In the genomic region with DNA sequence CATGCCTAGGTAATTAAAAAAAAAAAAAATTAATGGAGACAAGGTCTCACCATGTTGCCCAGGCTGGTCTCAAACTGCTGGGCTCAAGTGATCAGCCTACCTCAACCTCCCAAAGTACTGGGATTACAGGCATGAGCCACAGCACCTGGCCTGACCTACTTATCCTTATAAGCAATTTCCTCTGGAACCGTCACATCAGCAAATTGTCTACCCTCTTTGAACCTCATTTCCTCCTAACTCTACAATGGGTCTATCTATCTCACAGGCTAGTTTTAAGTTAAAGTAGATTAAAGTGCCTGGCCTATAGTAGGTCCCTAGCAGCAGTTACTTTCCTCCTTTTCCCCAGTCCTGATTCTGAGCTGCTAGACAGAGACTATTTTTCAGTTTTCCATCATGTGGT, we compare ENCODE assay signal across 23 cellular contexts. TPM values are rescaled to one million over a fixed set of nuclear protein-coding genes. Genes with fewer than 3 reads are reported as not detected.
A peak's percentile ranks its signal among the peaks of the same experiment; 100 is the strongest.
DNase-seq lines count a peak whose midpoint lies in the region; ATAC-seq and TF ChIP-seq lines count a peak whose summit lies in the region.
"Had no signal": no experiment of that assay in that cellular context is flagged by ENCODE, and none has a peak within 500 bp of the region (broad histone marks: within the 10 kb centered on the region; RNA-seq: fewer than 3 reads in every experiment).

No MANE protein-coding gene starts in this region.

- H2AK5ac ChIP-seq in IMR-90 (ENCODE audit: low read depth, low read length): no peak overlapping the region

- no peak overlapping the region for H3K9ac ChIP-seq in IMR-90 (ENCODE audit: low read depth, low read length)
- H3K9ac ChIP-seq: GM23248, KMS-11 had no signal

- H4K91ac ChIP-seq in IMR-90 (ENCODE audit: insufficient read depth, low read depth, low read length): no peak overlapping the region

- H4K5ac ChIP-seq in IMR-90 (ENCODE audit: low read depth, low read length): no peak overlapping the region

- H3K56ac ChIP-seq in IMR-90 (ENCODE audit: extremely low read depth, insufficient read depth, low read length): no peak overlapping the region

- H4K8ac ChIP-seq in IMR-90 (ENCODE audit: low read depth in 2 of 2, low read length in 2 of 2): no peak overlapping the region

- H3K4me3 ChIP-seq in IMR-90 (ENCODE audit: insufficient read depth, low read depth, low read length) (no peak overlapping the region), ascending aorta (no peak overlapping the region)
- H3K4me3 ChIP-seq: GM12878, GM23248 had no signal

- no peak overlapping the region for H3K27ac ChIP-seq in IMR-90 (ENCODE audit: insufficient read depth, low read length)
- H3K27ac ChIP-seq in ascending aorta: peak overlapping the region; percentile 72 to 73
- H3K27ac ChIP-seq: 22Rv1, GM23248, KMS-11, RWPE1 had no signal

- peaks cover 28% of the 10 kb centered on the region for H3K4me1 Mint-ChIP-seq in activated CD4-positive, alpha-beta memory T cell treated with anti-CD3 and anti-CD28 coated beads, Interleukin-2, amount 10 ng/mL, durations not matched to agents 7 days and 5 days
- peaks cover 21% of the 10 kb centered on the region for H3K4me1 Mint-ChIP-seq in activated CD4-positive, alpha-beta memory T cell treated with anti-CD3 and anti-CD28 coated beads for 36 hours (ENCODE audit: low read depth)

- no CpG with 5 or more reads among the region's 1 CpG for WGBS in IMR-90 (ENCODE audit: extremely low coverage in 2 of 2, insufficient read length in 1 of 2), 2 experiments

- no peak overlapping the region for H3K18ac ChIP-seq in IMR-90 (ENCODE audit: low read depth, low read length)

- H3K4me3 Mint-ChIP-seq in activated CD4-positive, alpha-beta memory T cell treated with anti-CD3 and anti-CD28 coated beads, Interleukin-2, amount 10 ng/mL, durations not matched to agents 7 days and 5 days: no peak overlapping the region
- H3K4me3 Mint-ChIP-seq in activated CD4-positive, alpha-beta memory T cell treated with anti-CD3 and anti-CD28 coated beads for 36 hours: no peak overlapping the region
- H3K4me3 Mint-ChIP-seq: CD8-positive, alpha-beta memory T cell had no signal

- H3K14ac ChIP-seq in IMR-90 (replicated peaks; ENCODE audit: low read depth, low read length): no peak overlapping the region

- CTCF ChIA-PET in activated CD4-positive, alpha-beta memory T cell treated with anti-CD3 and anti-CD28 coated beads, Interleukin-2, amount 10 ng/mL, durations not matched to agents 7 days and 5 days (lab: Charles Lee): no interaction called here
- CTCF ChIA-PET in activated CD4-positive, alpha-beta memory T cell treated with anti-CD3 and anti-CD28 coated beads for 36 hours (lab: Charles Lee): interaction anchor here (2.2 kb wide), 1 partner anchor 129 kb away, joined by 11 read pairs; no protein-coding TSS in a partner anchor
- CTCF ChIA-PET in IMR-90 (lab: Yijun Ruan, JAX): interaction anchor here (0.6 kb wide), 1 partner anchor 8 kb away, joined by 4 read pairs; no protein-coding TSS in a partner anchor

- intact Hi-C loops in activated CD4-positive, alpha-beta memory T cell treated with anti-CD3 and anti-CD28 coated beads for 36 hours (cut with micrococcal nuclease): no loop called here
- intact Hi-C loops in IMR-90 (cut with micrococcal nuclease) (no loop called here), ascending aorta (cut with DNase I) (no loop called here)

- no peaks in the 10 kb centered on the region for H3K79me1 ChIP-seq in IMR-90 (ENCODE audit: low read depth in 1 of 2, low read length in 2 of 2)

- H3K27me3 ChIP-seq in IMR-90 (ENCODE audit: control insufficient read depth, insufficient read depth, low read length): peaks cover 2% of the 10 kb centered on the region; the same call in 1 of the 2 replicates
- no peaks in the 10 kb centered on the region for H3K27me3 ChIP-seq in ascending aorta

- H3K9me3 ChIP-seq in IMR-90 (ENCODE audit: control insufficient read depth, insufficient read depth, low read length): peaks cover 9% of the 10 kb centered on the region
- H3K9me3 ChIP-seq in ascending aorta: no peaks in the 10 kb centered on the region

- no peak for TF ChIP-seq RAD21 in IMR-90 (IDR thresholded peaks at IDR 0.05; ENCODE audit: low read length)

- H4K20me1 ChIP-seq in IMR-90 (ENCODE audit: insufficient read depth, low read length): no peaks in the 10 kb centered on the region; the same call in 1 of the 2 replicates

- H2BK5ac ChIP-seq in IMR-90 (ENCODE audit: low read depth, low read length, poor library complexity, severe bottlenecking): no peak overlapping the region

- no peak overlapping the region for H2AFZ ChIP-seq in IMR-90 (replicated peaks; ENCODE audit: low read length, poor library complexity)
- H2AFZ ChIP-seq: GM23248 had no signal

- in situ Hi-C loops in IMR-90 (cut with MboI; ENCODE audit: low sequenced_read_pairs): no loop called here

- H3K9me3 Mint-ChIP-seq in activated CD4-positive, alpha-beta memory T cell treated with anti-CD3 and anti-CD28 coated beads, Interleukin-2, amount 10 ng/mL, durations not matched to agents 7 days and 5 days: peaks cover 23% of the 10 kb centered on the region
- H3K9me3 Mint-ChIP-seq in activated CD4-positive, alpha-beta memory T cell treated with anti-CD3 and anti-CD28 coated beads for 36 hours: peaks cover 25% of the 10 kb centered on the region

- H2BK120ac ChIP-seq in IMR-90 (ENCODE audit: low read depth, low read length): no peak overlapping the region

- H2BK20ac ChIP-seq in IMR-90 (ENCODE audit: low read depth, low read length): no peak overlapping the region

- H3K36me3 Mint-ChIP-seq in activated CD4-positive, alpha-beta memory T cell treated with anti-CD3 and anti-CD28 coated beads, Interleukin-2, amount 10 ng/mL, durations not matched to agents 7 days and 5 days (ENCODE audit: low read depth): peaks cover 10% of the 10 kb centered on the region
- H3K36me3 Mint-ChIP-seq in activated CD4-positive, alpha-beta memory T cell treated with anti-CD3 and anti-CD28 coated beads for 36 hours: peaks cover 3% of the 10 kb centered on the region

- no TSS peak for BruUV-seq in IMR-90 (replicated peaks; lab: Mats Ljungman, UMichigan)

- H3K36me3 ChIP-seq in IMR-90 (ENCODE audit: control insufficient read depth, insufficient read depth, low read length) (no peaks in the 10 kb centered on the region), ascending aorta (no peaks in the 10 kb centered on the region)

- no peaks in the 10 kb centered on the region for H3K4me1 ChIP-seq in IMR-90 (ENCODE audit: control insufficient read depth, insufficient read depth, low read length)
- H3K4me1 ChIP-seq in ascending aorta: peaks cover 9 to 21% of the 10 kb centered on the region in 2 donors

- H3K27ac Mint-ChIP-seq in activated CD4-positive, alpha-beta memory T cell treated with anti-CD3 and anti-CD28 coated beads, Interleukin-2, amount 10 ng/mL, durations not matched to agents 7 days and 5 days: peak overlapping the region; percentile 29
- H3K27ac Mint-ChIP-seq in activated CD4-positive, alpha-beta memory T cell treated with anti-CD3 and anti-CD28 coated beads for 36 hours: no peak overlapping the region

- dilution Hi-C loops in IMR-90 (cut with HindIII; ENCODE audit: low sequenced_read_pairs, unreplicated experiment): no loop called here

- no peaks in the 10 kb centered on the region for H3K9me1 ChIP-seq in IMR-90 (ENCODE audit: insufficient read depth, low read length)

- POLR2A ChIA-PET in activated CD4-positive, alpha-beta memory T cell treated with anti-CD3 and anti-CD28 coated beads, Interleukin-2, amount 10 ng/mL, durations not matched to agents 7 days and 5 days (lab: Charles Lee): no interaction called here
- POLR2A ChIA-PET in activated CD4-positive, alpha-beta memory T cell treated with anti-CD3 and anti-CD28 coated beads for 36 hours (lab: Charles Lee): no interaction called here
- POLR2A ChIA-PET in IMR-90 (lab: Charles Lee; ENCODE audit: unreplicated experiment): no interaction called here

- H3K4ac ChIP-seq in IMR-90 (ENCODE audit: low read depth, low read length): no peak overlapping the region

- TF ChIP-seq CTCF in IMR-90 (conservative IDR thresholded peaks at IDR 0.05; ENCODE audit: low read depth, low read length) (no peak), ascending aorta (IDR thresholded peaks at IDR 0.05) (no peak)

- no peak for DNase-seq in activated CD4-positive, alpha-beta memory T cell treated with anti-CD3 and anti-CD28 coated beads, Interleukin-2, amount 10 ng/mL, durations not matched to agents 7 days and 5 days
- no peak for DNase-seq in activated CD4-positive, alpha-beta memory T cell treated with anti-CD3 and anti-CD28 coated beads for 36 hours
- DNase-seq in IMR-90: no peak
- no peak for DNase-seq in ascending aorta (ENCODE audit: low spot score in 2 of 2)
- no peak for DNase-seq in stimulated activated CD4-positive, alpha-beta T cell treated with anti-CD3 and anti-CD28 coated beads, Interleukin-4, amount 100 ng/mL, for 24 hours
- DNase-seq in activated T-cell treated with anti-CD3 and anti-CD28 coated beads, Interleukin-2, amount 50 U/mL, for 48 hours: no peak
- DNase-seq: CD8-positive, alpha-beta memory T cell; DMS 273 treated with DMSO at 0.1 percent for 48 hours; DMS79; EL; GDM1; GM23248; H7; MM.1S; NCI-H2029; NCI-H446; NCI-H526 treated with DMSO at 0.1 percent for 48 hours; SHP77 treated with DMSO at 0.1 percent for 48 hours had no signal

- H2AK9ac ChIP-seq in IMR-90 (replicated peaks; ENCODE audit: low read depth, low read length, poor library complexity): no peak overlapping the region

- H3K27me3 Mint-ChIP-seq in activated CD4-positive, alpha-beta memory T cell treated with anti-CD3 and anti-CD28 coated beads, Interleukin-2, amount 10 ng/mL, durations not matched to agents 7 days and 5 days: no peaks in the 10 kb centered on the region
- no peaks in the 10 kb centered on the region for H3K27me3 Mint-ChIP-seq in activated CD4-positive, alpha-beta memory T cell treated with anti-CD3 and anti-CD28 coated beads for 36 hours

- no peak for TF ChIP-seq POLR2A in IMR-90 (IDR thresholded peaks at IDR 0.05; ENCODE audit: low read depth, low read length)

- H3K23ac ChIP-seq in IMR-90 (ENCODE audit: low read depth, low read length): no peak overlapping the region

- H2BK15ac ChIP-seq in IMR-90 (ENCODE audit: low read depth, low read length): no peak overlapping the region

- no peak overlapping the region for H3K4me2 ChIP-seq in IMR-90 (ENCODE audit: low read depth, low read length)
- H3K4me2 ChIP-seq: KMS-11 had no signal

- ATAC-seq in IMR-90 (ENCODE audit: low read depth) (no peak), GM21360 (IDR thresholded peaks at IDR 0.05; ENCODE audit: unreplicated experiment) (no peak)
- ATAC-seq: GM12878 had no signal

RNA-seq across cellular contexts. Expression of a gene that starts 43.5 kb away (rescaled TPM):
- total RNA-seq in activated CD4-positive, alpha-beta memory T cell treated with anti-CD3 and anti-CD28 coated beads, Interleukin-2, amount 10 ng/mL, durations not matched to agents 7 days and 5 days: 10 to 100 TPM; 51.1 to 52.9 TPM
- 10 to 100 TPM; 46.2 to 49.2 TPM for total RNA-seq in activated CD4-positive, alpha-beta memory T cell treated with anti-CD3 and anti-CD28 coated beads for 36 hours
- total RNA-seq in IMR-90 (2012; rRNA removed) (25.1 and 48.3 TPM in 2 replicates), ascending aorta (12.7 TPM)
- polyA plus RNA-seq in IMR-90 (2012; rRNA removed): 20.8 and 27.3 TPM in 2 replicates
- polyA plus RNA-seq in IMR-90 (2012; cell fraction: cytosol; rRNA removed): 3.1 and 5.3 TPM in 2 replicates
- polyA plus RNA-seq in IMR-90 (2012; cell fraction: nucleus; rRNA removed; ENCODE audit: low replicate concordance): 0.92 and 9.1 TPM in 2 replicates

RNA-seq across cellular contexts. Expression of a gene that starts 43.7 kb away (rescaled TPM):
- total RNA-seq in activated CD4-positive, alpha-beta memory T cell treated with anti-CD3 and anti-CD28 coated beads, Interleukin-2, amount 10 ng/mL, durations not matched to agents 7 days and 5 days: 1 to 10 TPM; 2.8 to 3.7 TPM
- 1 to 10 TPM; 2.3 to 3.3 TPM for total RNA-seq in activated CD4-positive, alpha-beta memory T cell treated with anti-CD3 and anti-CD28 coated beads for 36 hours
- total RNA-seq in IMR-90 (2012; rRNA removed) (0.83 and 1.1 TPM in 2 replicates), ascending aorta (not detected)
- 0.73 and 0.96 TPM in 2 replicates for polyA plus RNA-seq in IMR-90 (2012; rRNA removed)
- 0.19 and 0.27 TPM in 2 replicates for polyA plus RNA-seq in IMR-90 (2012; cell fraction: cytosol; rRNA removed)
- 1.2 and 3.7 TPM in 2 replicates for polyA plus RNA-seq in IMR-90 (2012; cell fraction: nucleus; rRNA removed; ENCODE audit: low replicate concordance)
